Comparison of ENCODE assay signal across 8 cellular contexts in genomic region chrX:989959-990510, GRCh38.
DNase-seq lines count a peak whose midpoint lies in the region; ATAC-seq and TF ChIP-seq lines count a peak whose summit lies in the region.

No MANE protein-coding gene starts in this region.

- ATAC-seq in gastroesophageal sphincter (peak; percentile 96), GM18520 (IDR thresholded peaks at IDR 0.05; ENCODE audit: unreplicated experiment) (no peak), HG03196 (IDR thresholded peaks at IDR 0.05; ENCODE audit: unreplicated experiment) (no peak)

- 24 to 88% methylated on average over 16 to 23 of the region's 25 CpGs for WGBS in gastroesophageal sphincter (ENCODE audit: low coverage in 1 of 2), 2 donors

- no peaks in the 10 kb centered on the region for H3K4me1 ChIP-seq in gastroesophageal sphincter

- H3K9me3 Mint-ChIP-seq in progenitor cell of endocrine pancreas (ENCODE audit: low read depth), result no peaks in the 10 kb centered on the region

- no peak overlapping the region for H3K4me3 ChIP-seq in gastroesophageal sphincter

- TF ChIP-seq POLR2A in gastroesophageal sphincter (IDR thresholded peaks at IDR 0.05), result no peak

- H3K27ac ChIP-seq in gastroesophageal sphincter, result peak overlapping the region in 2 of 4 donors; percentile 60 to 71

- no peaks in the 10 kb centered on the region for H3K36me3 Mint-ChIP-seq in progenitor cell of endocrine pancreas (ENCODE audit: insufficient read depth)

- DNase-seq in ELR (ENCODE audit: low read depth) (peak; percentile 80), H4 (ENCODE audit: low spot score) (peak; percentile 99), NCI-H2227 treated with DMSO at 0.1 percent for 48 hours (lab: John Stamatoyannopoulos, UW) (peak; percentile 93), progenitor cell of endocrine pancreas (ENCODE audit: low spot score, unreplicated experiment) (peak; percentile 26)
- DNase-seq in activated effector memory CD4-positive, alpha-beta T cell treated with Interleukin-2 at 50 U/mL for 16 hours, result peak; percentile 3

- no peaks in the 10 kb centered on the region for H3K27me3 ChIP-seq in gastroesophageal sphincter

- H3K9me3 ChIP-seq in gastroesophageal sphincter, result peaks cover 0 to 17% (median 0%) of the 10 kb centered on the region in 3 donors

- peak overlapping the region; percentile 91 for H3K27ac Mint-ChIP-seq in progenitor cell of endocrine pancreas

- no peaks in the 10 kb centered on the region for H3K4me1 Mint-ChIP-seq in progenitor cell of endocrine pancreas (ENCODE audit: low read depth)

- TF ChIP-seq EP300 in gastroesophageal sphincter (IDR thresholded peaks at IDR 0.05), result no peak

- no peaks in the 10 kb centered on the region for H3K36me3 ChIP-seq in gastroesophageal sphincter

- peaks cover 14% of the 10 kb centered on the region for H3K27me3 Mint-ChIP-seq in progenitor cell of endocrine pancreas

- H3K4me3 Mint-ChIP-seq in progenitor cell of endocrine pancreas (ENCODE audit: low read depth), result peak overlapping the region; percentile 71

- TF ChIP-seq CTCF in gastroesophageal sphincter (IDR thresholded peaks at IDR 0.05) (no peak), progenitor cell of endocrine pancreas (IDR thresholded peaks at IDR 0.05; ENCODE audit: unreplicated experiment) (no peak)

Comparison
In these comparisons a context has a peak if more than half of its experiments do, and no peak if none do; other contexts are left out.
1. DNase-seq: peak in every context shown above with its lines; median percentile 99 in H4; 93 in NCI-H2227 treated with DMSO at 0.1 percent for 48 hours; 80 in ELR; 26 in progenitor cell of endocrine pancreas; 3 in activated effector memory CD4-positive, alpha-beta T cell treated with Interleukin-2 at 50 U/mL for 16 hours.